ENCODE assay signal across 8 cellular contexts in the genomic region with DNA sequence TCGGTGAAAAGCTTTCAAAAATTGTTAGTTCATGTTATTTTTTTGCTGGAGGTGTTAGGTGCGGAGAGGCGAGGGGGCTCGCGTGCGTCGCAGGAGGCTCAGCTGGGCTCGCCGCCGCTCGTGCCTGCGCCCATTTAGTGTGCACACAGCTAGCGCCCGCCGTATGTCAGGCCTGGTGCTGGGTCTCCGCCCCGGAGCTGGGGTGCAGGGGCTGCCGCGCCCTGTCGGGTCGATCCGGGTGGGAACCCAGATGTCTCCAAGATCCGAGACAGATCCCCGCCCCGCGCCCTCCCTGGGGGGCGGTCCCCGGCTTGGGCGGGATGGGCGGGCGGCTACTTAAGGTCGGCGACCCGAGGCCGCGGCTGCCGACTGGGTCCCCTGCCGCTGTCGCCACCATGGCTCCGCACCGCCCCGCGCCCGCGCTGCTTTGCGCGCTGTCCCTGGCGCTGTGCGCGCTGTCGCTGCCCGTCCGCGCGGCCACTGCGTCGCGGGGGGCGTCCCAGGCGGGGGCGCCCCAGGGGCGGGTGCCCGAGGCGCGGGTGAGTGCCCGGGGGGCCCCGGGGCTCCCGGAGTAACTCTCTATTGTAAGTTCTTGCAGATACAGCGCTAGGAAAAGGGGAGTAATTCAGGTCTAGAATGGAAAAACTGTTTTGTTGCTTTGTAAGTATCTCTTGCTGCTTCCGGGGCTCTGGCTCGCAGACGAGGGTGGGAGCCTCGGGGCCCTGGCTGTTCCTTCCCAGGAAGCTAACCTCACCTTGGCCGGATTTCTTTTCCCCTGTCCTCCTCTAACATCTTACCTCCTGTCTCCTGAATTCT. TPM values are rescaled to one million over a fixed set of nuclear protein-coding genes. Genes with fewer than 3 reads are reported as not detected.
DNase-seq lines count a peak whose midpoint lies in the region; ATAC-seq, FAIRE-seq and TF ChIP-seq lines count a peak whose summit lies in the region.

No MANE protein-coding gene starts in this region.

- H3K27ac Mint-ChIP-seq in astrocyte (ENCODE audit: unreplicated experiment): peak overlapping the region; percentile 76

- H3K27ac ChIP-seq in astrocyte (ENCODE audit: low read depth, low read length): no peak overlapping the region

- H4K20me1 ChIP-seq in astrocyte (ENCODE audit: insufficient read depth, low read length): peaks cover 45% of the 10 kb centered on the region

- H3K9me3 ChIP-seq in astrocyte (ENCODE audit: insufficient read depth, low read depth, low read length) (no peaks in the 10 kb centered on the region), iPS-15b (ENCODE audit: control insufficient read depth, insufficient read depth, low read length) (no peaks in the 10 kb centered on the region)

- H3K4me3 Mint-ChIP-seq in astrocyte (ENCODE audit: unreplicated experiment): peak overlapping the region; percentile 77

- H3K27me3 Mint-ChIP-seq in astrocyte (ENCODE audit: low read depth, unreplicated experiment): peaks cover 1% of the 10 kb centered on the region

- peak overlapping the region; percentile 64 for H3K9ac ChIP-seq in astrocyte (ENCODE audit: low read length)
- H3K9ac ChIP-seq in iPS-15b (ENCODE audit: low read depth, low read length): no peak overlapping the region

- H2AFZ ChIP-seq in astrocyte (ENCODE audit: low read depth, low read length): peak overlapping the region; percentile 60

- no peaks in the 10 kb centered on the region for H3K9me3 Mint-ChIP-seq in astrocyte (ENCODE audit: unreplicated experiment)

- ATAC-seq in GM21367 (IDR thresholded peaks at IDR 0.05; ENCODE audit: unreplicated experiment) (no peak), GM18519 (IDR thresholded peaks at IDR 0.05; ENCODE audit: low FRiP score, unreplicated experiment) (no peak)

- TF ChIP-seq CTCF in astrocyte (IDR thresholded peaks at IDR 0.05; ENCODE audit: insufficient read depth, low read depth, low read length): no peak

- TF ChIP-seq POLR2A in GM12892 (IDR thresholded peaks at IDR 0.05; ENCODE audit: low read depth, low read length): no peak

- H3K36me3 Mint-ChIP-seq in astrocyte (ENCODE audit: low read depth, unreplicated experiment): peaks cover 30% of the 10 kb centered on the region

- H3K4me2 ChIP-seq in astrocyte (ENCODE audit: low read length): peak overlapping the region; percentile 88

- H3K4me1 Mint-ChIP-seq in astrocyte (ENCODE audit: low read depth, unreplicated experiment): peaks cover 22% of the 10 kb centered on the region

- DNase-seq in GM12892 (ENCODE audit: insufficient read length): peak; percentile 60
- DNase-seq in NCI-H1105 treated with DMSO at 0.1 percent for 48 hours (lab: John Stamatoyannopoulos, UW): peak; percentile 11
- no peak for DNase-seq in astrocyte (ENCODE audit: low read depth)
- peak; percentile 75 for DNase-seq in retina
- no peak for DNase-seq in NCI-H446 (lab: John Stamatoyannopoulos, UW)

- H3K4me1 ChIP-seq in astrocyte (ENCODE audit: insufficient read depth, low read length) (peaks cover 11% of the 10 kb centered on the region), iPS-15b (ENCODE audit: control insufficient read depth, insufficient read depth, low read length) (peaks cover 11% of the 10 kb centered on the region)

- H3K4me3 ChIP-seq in astrocyte (ENCODE audit: insufficient read depth, low read depth, low read length) (peak overlapping the region; percentile 54), iPS-15b (ENCODE audit: low read depth, low read length) (peak overlapping the region; percentile 49)

- FAIRE-seq in GM12892 (lab: Jason Lieb, UNC) (no peak), astrocyte (lab: Jason Lieb, UNC) (no peak)

- H3K36me3 ChIP-seq in astrocyte (ENCODE audit: insufficient read depth, low read length) (peaks cover 13% of the 10 kb centered on the region), iPS-15b (ENCODE audit: control insufficient read depth, insufficient read depth, low read length) (peaks cover 4% of the 10 kb centered on the region)

- peaks cover 16% of the 10 kb centered on the region for H3K79me2 ChIP-seq in astrocyte (ENCODE audit: insufficient read depth, low read length)

- H3K27me3 ChIP-seq in astrocyte (ENCODE audit: insufficient read depth, low read length) (no peaks in the 10 kb centered on the region), iPS-15b (ENCODE audit: control insufficient read depth, insufficient read depth, low read length) (peaks cover 26% of the 10 kb centered on the region)

RNA-seq across cellular contexts. Expression of a gene that starts 31.7 kb away (rescaled TPM):
- 8.4 TPM for polyA plus RNA-seq in GM12892 (2012; ENCODE audit: missing spikeins)
- total RNA-seq in astrocyte: 260 and 357 TPM in 2 replicates

Comparison
In these comparisons a context has a peak if more than half of its experiments do, and no peak if none do; other contexts are left out.
1. DNase-seq: peak in GM12892 (single experiment), NCI-H1105 treated with DMSO at 0.1 percent for 48 hours (single experiment) and retina (single experiment); none in astrocyte (single experiment) and NCI-H446 (0 of 2).